Comparison of ENCODE assay signal across 1 cellular context in the genomic region with DNA sequence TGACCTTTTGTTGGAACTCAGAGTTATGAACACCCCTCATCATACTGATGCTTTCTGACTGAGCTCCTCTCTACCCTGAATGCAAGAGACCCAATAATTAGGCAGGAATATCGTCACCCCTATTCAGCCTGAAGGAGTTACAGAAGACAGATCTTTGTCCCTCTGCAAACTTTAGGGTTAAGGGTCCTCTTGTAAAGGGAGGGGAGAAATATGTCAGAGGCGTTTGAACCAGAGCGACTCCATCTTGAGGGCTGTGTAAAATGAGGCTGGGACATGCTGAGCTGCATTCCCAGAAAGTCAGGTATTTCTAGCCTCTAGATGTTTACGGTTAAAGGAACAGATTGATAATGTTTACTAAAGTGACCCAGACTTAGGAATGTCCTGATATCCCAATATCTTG.
TF ChIP-seq lines count a peak whose summit lies in the region.

No MANE protein-coding gene starts in this region.

TF ChIP-seq in K562, 482 proteins besides CTCF, POLR2A, EP300 and RAD21 (continued from another document and continues in another):
- TF ChIP-seq, protein P1, sequence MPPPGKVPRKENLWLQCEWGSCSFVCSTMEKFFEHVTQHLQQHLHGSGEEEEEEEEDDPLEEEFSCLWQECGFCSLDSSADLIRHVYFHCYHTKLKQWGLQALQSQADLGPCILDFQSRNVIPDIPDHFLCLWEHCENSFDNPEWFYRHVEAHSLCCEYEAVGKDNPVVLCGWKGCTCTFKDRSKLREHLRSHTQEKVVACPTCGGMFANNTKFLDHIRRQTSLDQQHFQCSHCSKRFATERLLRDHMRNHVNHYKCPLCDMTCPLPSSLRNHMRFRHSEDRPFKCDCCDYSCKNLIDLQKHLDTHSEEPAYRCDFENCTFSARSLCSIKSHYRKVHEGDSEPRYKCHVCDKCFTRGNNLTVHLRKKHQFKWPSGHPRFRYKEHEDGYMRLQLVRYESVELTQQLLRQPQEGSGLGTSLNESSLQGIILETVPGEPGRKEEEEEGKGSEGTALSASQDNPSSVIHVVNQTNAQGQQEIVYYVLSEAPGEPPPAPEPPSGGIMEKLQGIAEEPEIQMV (tag; conservative IDR thresholded peaks at IDR 0.05; ENCODE audit: low read depth): peak; percentile 88
- TF ChIP-seq GTF2F1 (IDR thresholded peaks at IDR 0.05; ENCODE audit: low read depth, low read length) (no peak), NR1H2 (CRISPR knock-in tag; IDR thresholded peaks at IDR 0.05) (no peak), HMG20A (CRISPR knock-in tag; conservative IDR thresholded peaks at IDR 0.05) (no peak), KHSRP (IDR thresholded peaks at IDR 0.05) (no peak), DACH1 (IDR thresholded peaks at IDR 0.05; ENCODE audit: partially characterized antibody) (no peak), ZFP30 (CRISPR knock-in tag; IDR thresholded peaks at IDR 0.05; ENCODE audit: borderline replicate concordance) (no peak), ZNF444 (CRISPR knock-in tag; IDR thresholded peaks at IDR 0.05) (peak; percentile 84), ARID2 (IDR thresholded peaks at IDR 0.05) (no peak), ARID4B (CRISPR knock-in tag; IDR thresholded peaks at IDR 0.05) (no peak), ZNF764 (CRISPR knock-in tag; IDR thresholded peaks at IDR 0.05; ENCODE audit: low read depth) (no peak), CBX2 (IDR thresholded peaks at IDR 0.05; ENCODE audit: insufficient read depth, low read length, poor library complexity, severe bottlenecking) (no peak), ZNF780A (CRISPR knock-in tag; IDR thresholded peaks at IDR 0.05) (no peak), SMAD4 (CRISPR knock-in tag; conservative IDR thresholded peaks at IDR 0.05) (peak; percentile 97), HMGN3 (IDR thresholded peaks at IDR 0.05; ENCODE audit: borderline replicate concordance, extremely low read depth, insufficient read length, low read depth, low read length) (no peak), SLC30A9 (CRISPR knock-in tag; IDR thresholded peaks at IDR 0.05) (no peak), ETV6 (IDR thresholded peaks at IDR 0.05; ENCODE audit: borderline replicate concordance in 1 of 2, low read depth in 2 of 2, low read length in 1 of 2) (no peak), ETV6 (CRISPR knock-in tag; IDR thresholded peaks at IDR 0.05; ENCODE audit: borderline replicate concordance) (no peak), SETDB1 (IDR thresholded peaks at IDR 0.05; ENCODE audit: low read length) (no peak), MTA2 (IDR thresholded peaks at IDR 0.05; ENCODE audit: low read depth) (no peak), CCAR2 (IDR thresholded peaks at IDR 0.05; ENCODE audit: low read depth, low read length) (no peak), ZNF239 (CRISPR knock-in tag; IDR thresholded peaks at IDR 0.05) (peak; percentile 89), SREBF1 (IDR thresholded peaks at IDR 0.05; ENCODE audit: borderline replicate concordance, low read depth, low read length) (no peak), HDGF (IDR thresholded peaks at IDR 0.05) (no peak), GABPB1 (CRISPR knock-in tag; IDR thresholded peaks at IDR 0.05) (no peak), TBP (optimal IDR thresholded peaks at IDR 0.05; ENCODE audit: low read depth, low read length) (no peak), ZNF384 (IDR thresholded peaks at IDR 0.05; ENCODE audit: low read depth, low read length) (no peak), ZNF277 (CRISPR knock-in tag; IDR thresholded peaks at IDR 0.05; ENCODE audit: borderline replicate concordance) (no peak), RERE (CRISPR knock-in tag; IDR thresholded peaks at IDR 0.05; ENCODE audit: borderline replicate concordance) (no peak), ZBED1 (IDR thresholded peaks at IDR 0.05) (no peak), TBL1XR1 (IDR thresholded peaks at IDR 0.05; ENCODE audit: low read length in 2 of 2) (no peak), MEF2D (tag; conservative IDR thresholded peaks at IDR 0.05; ENCODE audit: low read depth) (peak; percentile 92), KLF16 (IDR thresholded peaks at IDR 0.05) (no peak), ZNF589 (CRISPR knock-in tag; IDR thresholded peaks at IDR 0.05; ENCODE audit: low read depth) (peak; percentile 95), MCM5 (IDR thresholded peaks at IDR 0.05; ENCODE audit: low read depth) (no peak), TCF15 (CRISPR knock-in tag; IDR thresholded peaks at IDR 0.05) (peak; percentile 66; the same call in 1 of the 2 replicates), CHCHD3 (CRISPR knock-in tag; IDR thresholded peaks at IDR 0.05) (no peak), CEBPB (tag; IDR thresholded peaks at IDR 0.05) (no peak), SMAD2 (IDR thresholded peaks at IDR 0.05; ENCODE audit: low read depth, low read length) (no peak), ZNF175 (CRISPR knock-in tag; IDR thresholded peaks at IDR 0.05; ENCODE audit: low read depth) (peak; percentile 93), CHAMP1 (IDR thresholded peaks at IDR 0.05) (no peak), NCOR1 (IDR thresholded peaks at IDR 0.05) (no peak), E2F4 (CRISPR knock-in tag; IDR thresholded peaks at IDR 0.05; ENCODE audit: low read depth) (no peak), CSDE1 (IDR thresholded peaks at IDR 0.05) (no peak), ZNF12 (CRISPR knock-in tag; IDR thresholded peaks at IDR 0.05) (no peak)
- TF ChIP-seq, protein P2, sequence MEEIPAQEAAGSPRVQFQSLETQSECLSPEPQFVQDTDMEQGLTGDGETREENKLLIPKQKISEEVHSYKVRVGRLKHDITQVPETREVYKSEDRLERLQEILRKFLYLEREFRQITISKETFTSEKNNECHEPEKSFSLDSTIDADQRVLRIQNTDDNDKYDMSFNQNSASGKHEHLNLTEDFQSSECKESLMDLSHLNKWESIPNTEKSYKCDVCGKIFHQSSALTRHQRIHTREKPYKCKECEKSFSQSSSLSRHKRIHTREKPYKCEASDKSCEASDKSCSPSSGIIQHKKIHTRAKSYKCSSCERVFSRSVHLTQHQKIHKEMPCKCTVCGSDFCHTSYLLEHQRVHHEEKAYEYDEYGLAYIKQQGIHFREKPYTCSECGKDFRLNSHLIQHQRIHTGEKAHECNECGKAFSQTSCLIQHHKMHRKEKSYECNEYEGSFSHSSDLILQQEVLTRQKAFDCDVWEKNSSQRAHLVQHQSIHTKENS (CRISPR knock-in tag; IDR thresholded peaks at IDR 0.05): no peak
